ENCODE assay signal across 7 cellular contexts in the genomic region with DNA sequence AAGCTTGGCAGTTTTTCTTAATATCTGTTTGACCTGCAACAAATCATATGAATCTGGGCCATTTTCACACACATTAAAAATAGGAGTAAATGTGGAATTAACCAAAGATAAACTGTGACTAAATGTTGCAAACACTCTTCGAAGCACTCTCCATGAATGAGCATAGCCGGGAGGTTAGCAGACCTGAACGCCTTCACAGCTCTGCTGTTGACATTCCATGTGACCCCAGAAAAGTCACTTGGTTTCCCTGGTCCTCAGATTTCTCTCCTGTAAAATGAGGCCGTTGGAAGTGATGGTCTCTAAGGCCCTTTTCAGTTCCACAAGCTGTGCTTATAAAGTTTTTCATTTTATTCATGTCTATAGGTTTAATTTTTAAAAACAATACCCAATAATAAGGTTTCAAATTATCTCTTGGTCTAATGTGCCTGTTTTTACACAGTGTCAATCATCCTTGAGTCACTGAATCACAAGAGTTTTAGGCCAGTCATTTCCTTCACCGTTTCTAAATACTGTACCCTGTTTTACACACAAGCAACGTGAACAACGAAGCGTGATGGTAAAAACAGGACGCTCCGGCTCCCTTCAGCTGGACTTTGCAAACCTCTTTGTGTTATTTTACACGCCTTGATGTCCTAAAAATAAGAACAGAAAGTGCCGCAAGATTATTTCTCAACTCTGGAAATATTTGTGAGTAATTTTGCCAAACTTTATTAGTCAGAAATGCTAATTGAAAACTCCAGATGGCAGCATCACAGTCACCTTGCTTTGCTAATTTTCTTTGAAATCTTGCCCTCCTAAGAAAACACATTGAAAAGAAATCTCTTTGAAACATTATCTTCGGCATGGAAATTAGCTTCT. TPM values are rescaled to one million over a fixed set of nuclear protein-coding genes. Genes with fewer than 3 reads are reported as not detected.
DNase-seq lines count a peak whose midpoint lies in the region; ATAC-seq and TF ChIP-seq lines count a peak whose summit lies in the region.

No MANE protein-coding gene starts in this region.

- H3K27me3 ChIP-seq in esophagus squamous epithelium = no peaks in the 10 kb centered on the region
- no peaks in the 10 kb centered on the region for H3K27me3 ChIP-seq in thoracic aorta (replicated peaks; ENCODE audit: insufficient read depth)

- peaks cover 6 to 54% (median 19%) of the 10 kb centered on the region in 3 donors for H3K4me1 ChIP-seq in esophagus squamous epithelium
- peaks cover 18 to 26% of the 10 kb centered on the region in 2 donors for H3K4me1 ChIP-seq in thoracic aorta (ENCODE audit: control insufficient read depth in 1 of 2, low read depth in 2 of 2)

- no peaks in the 10 kb centered on the region for H3K9me3 ChIP-seq in esophagus squamous epithelium
- H3K9me3 ChIP-seq in thoracic aorta = no peaks in the 10 kb centered on the region

- TF ChIP-seq CTCF in esophagus squamous epithelium (IDR thresholded peaks at IDR 0.05) (peak in 3 of 6 experiments; percentile 13 to 40 (median 29)), thoracic aorta (IDR thresholded peaks at IDR 0.05) (no peak)

- 37 to 43% methylated on average over 13 of the region's 13 CpGs for WGBS in esophagus squamous epithelium, 2 donors

- H3K4me3 ChIP-seq in esophagus squamous epithelium (no peak overlapping the region), thoracic aorta (peak overlapping the region; percentile 33)

- intact Hi-C loops in esophagus squamous epithelium (cut with DNase I) (no loop called here), posterior vena cava (cut with DNase I) (no loop called here)

- TF ChIP-seq POLR2A in esophagus squamous epithelium (IDR thresholded peaks at IDR 0.05) = no peak

- peak overlapping the region; percentile 44 to 85 (median 80) for H3K27ac ChIP-seq in esophagus squamous epithelium
- peak overlapping the region in 1 of 2 donors; percentile 66 for H3K27ac ChIP-seq in thoracic aorta

- DNase-seq in esophagus squamous epithelium (lab: John Stamatoyannopoulos, UW) (no peak), thoracic aorta (ENCODE audit: low spot score) (no peak), posterior vena cava (ENCODE audit: low spot score) (no peak)
- DNase-seq in effector CD4-positive, alpha-beta T cell = no peak

- ATAC-seq in GM18909 (IDR thresholded peaks at IDR 0.05; ENCODE audit: poor library complexity, unreplicated experiment) (peak; percentile 52), HG03442 (IDR thresholded peaks at IDR 0.05; ENCODE audit: unreplicated experiment) (peak; percentile 52), thoracic aorta (ENCODE audit: insufficient number of reproducible peaks, low FRiP score, low read depth) (peak; percentile 31), GM18511 (IDR thresholded peaks at IDR 0.05; ENCODE audit: unreplicated experiment) (no peak)

- H3K36me3 ChIP-seq in esophagus squamous epithelium (no peaks in the 10 kb centered on the region), thoracic aorta (no peaks in the 10 kb centered on the region)

RNA-seq across cellular contexts. Expression of a gene that starts 38.6 kb away (rescaled TPM):
- total RNA-seq in esophagus squamous epithelium (10 to 100 TPM in 3 of 4 donors, 1 to 10 TPM in 1; 3.8 to 25.0 (median 18.6) TPM), thoracic aorta (10 to 100 TPM; 15.8 to 18.6 TPM), posterior vena cava (10 to 100 TPM; 15.7 to 26.8 TPM)
